Comparison of ENCODE assay signal across 23 cellular contexts in the genomic region with DNA sequence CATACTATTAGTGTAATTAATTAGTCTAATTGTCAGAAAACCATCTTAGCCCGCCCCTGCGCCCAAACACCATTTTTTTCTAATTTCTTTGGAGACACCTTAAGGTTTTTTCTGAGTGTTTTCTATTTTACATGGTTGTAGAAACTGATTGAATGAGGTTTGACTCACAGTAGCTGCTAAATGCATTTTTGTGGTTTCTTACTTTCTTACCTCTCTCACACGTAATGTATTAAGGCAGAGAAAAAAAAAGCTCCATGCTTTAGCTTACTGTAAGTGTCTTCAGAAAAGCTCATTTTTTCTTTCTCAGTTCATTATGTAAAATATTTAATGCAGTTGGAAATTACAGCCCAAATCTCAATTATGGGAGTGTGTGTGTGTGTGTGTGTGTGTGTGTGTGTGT.
"Had no signal": no experiment of that assay in that cellular context is flagged by ENCODE, and none has a peak within 500 bp of the region (broad histone marks: within the 10 kb centered on the region; RNA-seq: fewer than 3 reads in every experiment).

No MANE protein-coding gene starts in this region.

- H3K27ac ChIP-seq: gastroesophageal sphincter, heart right ventricle, psoas muscle, thoracic aorta, upper lobe of right lung had no signal

- H3K9me3 ChIP-seq: gastroesophageal sphincter, mucosa of descending colon, psoas muscle, thoracic aorta, upper lobe of right lung had no signal

- H3K27ac Mint-ChIP-seq: dendritic cell treated with granulocyte-macrophage colony-stimulating factor and Interleukin-4, amounts not matched to agents 40 ng/mL and 50 ng/mL, for 4 days; immature natural killer cell; naive B cell; stimulated activated memory B cell treated with anti-CD40 and anti-IgM and Interleukin-4, amounts not matched to agents 10 μg/mL and 1 μg/mL and 100 μg/mL, for 72 hours; T-helper 1 cell treated with Interleukin-12 subunit alpha and Interleukin-12 subunit beta and Interleukin-4 antibody, amounts not matched to agents 30 μg/mL and 1 μg/mL, for 36 hours had no signal

- H3K4me1 ChIP-seq: gastroesophageal sphincter, heart right ventricle, psoas muscle, upper lobe of right lung had no signal

- H3K27me3 ChIP-seq: gastroesophageal sphincter, heart right ventricle, upper lobe of right lung had no signal

- H3K4me3 Mint-ChIP-seq: dendritic cell treated with granulocyte-macrophage colony-stimulating factor and Interleukin-4, amounts not matched to agents 40 ng/mL and 50 ng/mL, for 4 days; immature natural killer cell; naive B cell; neural crest cell; stimulated activated memory B cell treated with anti-CD40 and anti-IgM and Interleukin-4, amounts not matched to agents 10 μg/mL and 1 μg/mL and 100 μg/mL, for 72 hours; T-helper 1 cell treated with Interleukin-12 subunit alpha and Interleukin-12 subunit beta and Interleukin-4 antibody, amounts not matched to agents 30 μg/mL and 1 μg/mL, for 36 hours had no signal

- H3K36me3 ChIP-seq: gastroesophageal sphincter, heart right ventricle, thoracic aorta, upper lobe of right lung had no signal

- H3K4me2 ChIP-seq: smooth muscle cell had no signal

- H3K4me3 ChIP-seq: gastroesophageal sphincter, heart right ventricle, mucosa of descending colon, psoas muscle, smooth muscle cell, thoracic aorta, upper lobe of right lung had no signal

- H3K9me3 Mint-ChIP-seq: dendritic cell treated with granulocyte-macrophage colony-stimulating factor and Interleukin-4, amounts not matched to agents 40 ng/mL and 50 ng/mL, for 4 days had no signal

- H3K27me3 Mint-ChIP-seq: dendritic cell treated with granulocyte-macrophage colony-stimulating factor and Interleukin-4, amounts not matched to agents 40 ng/mL and 50 ng/mL, for 4 days; naive B cell; stimulated activated memory B cell treated with anti-CD40 and anti-IgM and Interleukin-4, amounts not matched to agents 10 μg/mL and 1 μg/mL and 100 μg/mL, for 72 hours had no signal

- H3K36me3 Mint-ChIP-seq: immature natural killer cell; naive B cell; stimulated activated memory B cell treated with anti-CD40 and anti-IgM and Interleukin-4, amounts not matched to agents 10 μg/mL and 1 μg/mL and 100 μg/mL, for 72 hours had no signal

- H3K4me1 Mint-ChIP-seq: immature natural killer cell; naive B cell; neural crest cell; stimulated activated memory B cell treated with anti-CD40 and anti-IgM and Interleukin-4, amounts not matched to agents 10 μg/mL and 1 μg/mL and 100 μg/mL, for 72 hours had no signal

- DNase-seq: activated CD4-positive, alpha-beta T cell treated with anti-CD3 and anti-CD28 coated beads, Interleukin-2, amount 50 U/mL, for 1 hour; activated CD8-positive, alpha-beta memory T cell treated with anti-CD3 and anti-CD28 coated beads, Interleukin-2, amount 50 U/mL, for 48 hours; activated effector memory CD4-positive, alpha-beta T cell treated with anti-CD3 and anti-CD28 coated beads, Interleukin-2, amount 50 U/mL, for 16 hours; activated naive CD4-positive, alpha-beta T cell treated with anti-CD3 and anti-CD28 coated beads, Interleukin-2, amount 50 U/mL, for 16 hours; activated T-cell treated with anti-CD3 and anti-CD28 coated beads, Interleukin-2, amount 50 U/mL, for 48 hours; aorta; effector CD8-positive, alpha-beta T cell; heart right ventricle; immature natural killer cell; left cardiac atrium; mesenchymal stem cell; mucosa of descending colon; naive B cell; psoas muscle; stimulated activated CD4-positive, alpha-beta T cell treated with anti-CD3 and anti-CD28 coated beads, Interleukin-4, amount 100 ng/mL, for 4 hours; upper lobe of right lung had no signal
